ENCODE assay signal across 1 cellular context in the genomic region with DNA sequence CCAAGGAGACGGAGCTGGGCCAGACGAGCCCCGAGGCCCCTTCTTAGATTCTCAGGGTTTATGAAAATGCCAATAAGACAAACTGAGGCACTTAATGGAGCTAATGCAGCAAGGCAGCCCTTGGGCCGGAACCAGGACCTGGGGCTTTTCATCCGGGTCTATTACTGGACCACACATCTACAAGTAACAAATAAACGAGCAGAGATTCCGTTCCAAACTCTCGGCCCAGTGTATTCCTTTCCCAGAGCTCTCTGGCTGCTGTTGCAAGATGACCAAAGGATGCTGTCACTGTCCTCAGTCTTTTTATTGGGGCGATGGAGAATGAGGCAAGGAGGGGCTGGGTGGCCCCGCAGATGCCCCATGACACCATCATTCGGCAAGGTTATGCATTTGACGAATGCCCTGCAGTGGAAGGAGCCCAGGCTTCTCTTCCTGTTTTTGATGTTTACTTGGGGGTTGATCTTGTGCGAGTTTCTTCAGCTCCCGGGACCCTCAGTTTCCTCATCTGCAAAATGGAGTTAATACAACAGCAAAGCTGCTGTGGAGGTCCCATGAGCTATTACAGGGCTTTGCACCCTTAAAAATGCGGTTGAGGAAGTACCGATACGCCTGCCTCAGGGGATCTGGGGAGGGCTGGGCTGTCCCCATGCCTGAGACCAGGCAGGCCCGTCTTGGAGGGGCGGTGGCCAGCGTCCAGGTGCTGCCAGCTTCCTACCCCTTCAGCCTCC.
TF ChIP-seq lines count a peak whose summit lies in the region.

No MANE protein-coding gene starts in this region.

TF ChIP-seq in HepG2, 621 proteins besides CTCF, POLR2A, EP300 and RAD21:
- TF ChIP-seq, protein P1, sequence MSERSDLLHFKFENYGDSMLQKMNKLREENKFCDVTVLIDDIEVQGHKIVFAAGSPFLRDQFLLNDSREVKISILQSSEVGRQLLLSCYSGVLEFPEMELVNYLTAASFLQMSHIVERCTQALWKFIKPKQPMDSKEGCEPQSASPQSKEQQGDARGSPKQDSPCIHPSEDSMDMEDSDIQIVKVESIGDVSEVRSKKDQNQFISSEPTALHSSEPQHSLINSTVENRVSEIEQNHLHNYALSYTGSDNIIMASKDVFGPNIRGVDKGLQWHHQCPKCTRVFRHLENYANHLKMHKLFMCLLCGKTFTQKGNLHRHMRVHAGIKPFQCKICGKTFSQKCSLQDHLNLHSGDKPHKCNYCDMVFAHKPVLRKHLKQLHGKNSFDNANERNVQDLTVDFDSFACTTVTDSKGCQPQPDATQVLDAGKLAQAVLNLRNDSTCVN (CRISPR knock-in tag; IDR thresholded peaks at IDR 0.05; ENCODE audit: borderline replicate concordance): no peak
- TF ChIP-seq ZNF672 (CRISPR knock-in tag; IDR thresholded peaks at IDR 0.05): no peak
- no peak for TF ChIP-seq ZNF121 (CRISPR knock-in tag; IDR thresholded peaks at IDR 0.05)
- TF ChIP-seq, protein P2, sequence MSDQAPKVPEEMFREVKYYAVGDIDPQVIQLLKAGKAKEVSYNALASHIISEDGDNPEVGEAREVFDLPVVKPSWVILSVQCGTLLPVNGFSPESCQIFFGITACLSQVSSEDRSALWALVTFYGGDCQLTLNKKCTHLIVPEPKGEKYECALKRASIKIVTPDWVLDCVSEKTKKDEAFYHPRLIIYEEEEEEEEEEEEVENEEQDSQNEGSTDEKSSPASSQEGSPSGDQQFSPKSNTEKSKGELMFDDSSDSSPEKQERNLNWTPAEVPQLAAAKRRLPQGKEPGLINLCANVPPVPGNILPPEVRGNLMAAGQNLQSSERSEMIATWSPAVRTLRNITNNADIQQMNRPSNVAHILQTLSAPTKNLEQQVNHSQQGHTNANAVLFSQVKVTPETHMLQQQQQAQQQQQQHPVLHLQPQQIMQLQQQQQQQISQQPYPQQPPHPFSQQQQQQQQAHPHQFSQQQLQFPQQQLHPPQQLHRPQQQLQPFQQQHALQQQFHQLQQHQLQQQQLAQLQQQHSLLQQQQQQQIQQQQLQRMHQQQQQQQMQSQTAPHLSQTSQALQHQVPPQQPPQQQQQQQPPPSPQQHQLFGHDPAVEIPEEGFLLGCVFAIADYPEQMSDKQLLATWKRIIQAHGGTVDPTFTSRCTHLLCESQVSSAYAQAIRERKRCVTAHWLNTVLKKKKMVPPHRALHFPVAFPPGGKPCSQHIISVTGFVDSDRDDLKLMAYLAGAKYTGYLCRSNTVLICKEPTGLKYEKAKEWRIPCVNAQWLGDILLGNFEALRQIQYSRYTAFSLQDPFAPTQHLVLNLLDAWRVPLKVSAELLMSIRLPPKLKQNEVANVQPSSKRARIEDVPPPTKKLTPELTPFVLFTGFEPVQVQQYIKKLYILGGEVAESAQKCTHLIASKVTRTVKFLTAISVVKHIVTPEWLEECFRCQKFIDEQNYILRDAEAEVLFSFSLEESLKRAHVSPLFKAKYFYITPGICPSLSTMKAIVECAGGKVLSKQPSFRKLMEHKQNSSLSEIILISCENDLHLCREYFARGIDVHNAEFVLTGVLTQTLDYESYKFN (CRISPR knock-in tag; conservative IDR thresholded peaks at IDR 0.05): no peak
- TF ChIP-seq JUN (CRISPR knock-in tag; IDR thresholded peaks at IDR 0.05): no peak
- TF ChIP-seq HMGA1 (CRISPR knock-in tag; conservative IDR thresholded peaks at IDR 0.05): no peak
- TF ChIP-seq KDM3A (CRISPR knock-in tag; IDR thresholded peaks at IDR 0.05; ENCODE audit: low read depth): no peak
- no peak for TF ChIP-seq PHF8 (CRISPR knock-in tag; IDR thresholded peaks at IDR 0.05)
- TF ChIP-seq ZSCAN25 (CRISPR knock-in tag; IDR thresholded peaks at IDR 0.05): no peak
- TF ChIP-seq, protein P3, sequence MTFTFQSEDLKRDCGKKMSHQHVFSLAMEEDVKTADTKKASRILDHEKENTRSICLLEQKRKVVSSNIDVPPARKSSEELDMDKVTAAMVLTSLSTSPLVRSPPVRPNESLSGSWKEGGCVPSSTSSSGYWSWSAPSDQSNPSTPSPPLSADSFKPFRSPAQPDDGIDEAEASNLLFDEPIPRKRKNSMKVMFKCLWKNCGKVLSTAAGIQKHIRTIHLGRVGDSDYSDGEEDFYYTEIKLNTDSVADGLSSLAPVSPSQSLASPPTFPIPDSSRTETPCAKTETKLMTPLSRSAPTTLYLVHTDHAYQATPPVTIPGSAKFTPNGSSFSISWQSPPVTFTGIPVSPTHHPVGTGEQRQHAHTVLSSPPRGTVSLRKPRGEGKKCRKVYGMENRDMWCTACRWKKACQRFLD (CRISPR knock-in tag; IDR thresholded peaks at IDR 0.05; ENCODE audit: borderline replicate concordance): no peak
TF ChIP-seq in HepG2: peak in this region for 0.
